13 cellular contexts compared by ENCODE assay signal in genomic region chr9:75229605-75230332, GRCh38.
DNase-seq lines count a peak whose midpoint lies in the region; ATAC-seq, FAIRE-seq and TF ChIP-seq lines count a peak whose summit lies in the region.
"Had no signal": no experiment of that assay in that cellular context is flagged by ENCODE, and none has a peak within 500 bp of the region (broad histone marks: within the 10 kb centered on the region; RNA-seq: fewer than 3 reads in every experiment).

No MANE protein-coding gene starts in this region.

- no peak overlapping the region for H3K4me3 ChIP-seq in right cardiac atrium (ENCODE audit: low read length)
- H3K4me3 ChIP-seq in HepG2 (replicated peaks in 1 of 3; ENCODE audit: insufficient read depth in 1 of 3, low read depth in 2 of 3, low read length in 3 of 3): peak overlapping the region in 1 of 3 experiments; percentile 9; a peak in 1 of 6 replicates
- H3K4me3 ChIP-seq in aorta (ENCODE audit: low read length in 2 of 2): no peak overlapping the region
- H3K4me3 ChIP-seq: tibial nerve had no signal

- no peak for TF ChIP-seq RAD21 in HepG2 (CRISPR knock-in tag; IDR thresholded peaks at IDR 0.05)

- peak; percentile 42 to 86 for ATAC-seq in right cardiac atrium
- peak; percentile 97 for ATAC-seq in HepG2
- ATAC-seq in aorta (ENCODE audit: low FRiP score): peak; percentile 88
- ATAC-seq: activated CD4-positive, CD25-positive, alpha-beta regulatory T cell treated with anti-CD3 and anti-CD28 coated beads, Interleukin-2, amount 50 U/mL, for 24 hours had no signal

- peaks cover 14% of the 10 kb centered on the region for H3K4me1 Mint-ChIP-seq in chondrocyte (ENCODE audit: low read depth)

- H3K27ac Mint-ChIP-seq in chondrocyte (ENCODE audit: unreplicated experiment): peak overlapping the region; percentile 18

- TF ChIP-seq CTCF in chondrocyte (IDR thresholded peaks at IDR 0.05): no peak
- TF ChIP-seq CTCF in HepG2 (CRISPR knock-in tag; IDR thresholded peaks at IDR 0.05): no peak

- intact Hi-C loops in right cardiac atrium (cut with DNase I): no loop called here
- intact Hi-C loops in cardiac septum (cut with DNase I): no loop called here
- intact Hi-C loops in HepG2 (cut with micrococcal nuclease; ENCODE audit: unreplicated experiment): no loop called here
- intact Hi-C loops in aorta (cut with DNase I): loop anchor here in 1 of 2 donors (10.0 kb wide), 1 partner anchor 45 kb away; no protein-coding TSS in a partner anchor

- H3K36me3 ChIP-seq in HepG2 (replicated peaks in 1 of 2; ENCODE audit: control insufficient read depth in 1 of 2, insufficient read depth in 2 of 2, low read length in 2 of 2) (no peaks in the 10 kb centered on the region), aorta (ENCODE audit: control insufficient read depth in 1 of 2, insufficient read depth in 2 of 2, low read length in 1 of 2) (no peaks in the 10 kb centered on the region)
- H3K36me3 ChIP-seq: neutrophil had no signal

- no TSS peak for BruUV-seq in HepG2 (replicated peaks; lab: Mats Ljungman, UMichigan)

- H3K27me3 ChIP-seq in right cardiac atrium (ENCODE audit: control insufficient read depth, insufficient read depth) (no peaks in the 10 kb centered on the region), HepG2 (ENCODE audit: control insufficient read depth in 1 of 2, insufficient read depth in 2 of 2, low read length in 2 of 2) (no peaks in the 10 kb centered on the region), aorta (ENCODE audit: control insufficient read depth in 1 of 2, insufficient read depth in 2 of 2, low read length in 1 of 2) (no peaks in the 10 kb centered on the region)
- H3K27me3 ChIP-seq: neutrophil, tibial nerve had no signal

- DNase-seq in right cardiac atrium: peak in 1 of 3 donors; percentile 47
- DNase-seq in cardiac septum (ENCODE audit: low spot score): no peak
- no peak for DNase-seq in chondrocyte (ENCODE audit: low spot score)
- DNase-seq in HepG2 (ENCODE audit: low spot score): peak; percentile 58
- DNase-seq in aorta: peak; percentile 81 to 83
- DNase-seq in NCI-H524 treated with DMSO at 0.1 percent for 48 hours (lab: John Stamatoyannopoulos, UW): no peak
- DNase-seq in activated CD4-positive, alpha-beta T cell treated with anti-CD3 and anti-CD28 coated beads, Interleukin-2, amount 50 U/mL, for 1 hour: no peak
- DNase-seq in NCI-H1105 (lab: John Stamatoyannopoulos, UW): no peak
- DNase-seq: activated gamma-delta T cell treated with Interleukin-2 at 50 U/mL for 16 hours, NCI-H1436 had no signal

- in situ Hi-C loops in HepG2 (cut with HindIII; ENCODE audit: extremely low pct_ligation_motif_present, low pct_unique_long_range_greater_than_20kb): no loop called here

- no peak for TF ChIP-seq POLR2A in HepG2 (IDR thresholded peaks at IDR 0.05; ENCODE audit: insufficient read depth in 1 of 2, low read depth in 2 of 2, low read length in 2 of 2)

- TF ChIP-seq EP300 in HepG2 (IDR thresholded peaks at IDR 0.05; ENCODE audit: low read depth in 2 of 2, low read length in 2 of 2): peak in 1 of 2 experiments; percentile 34; a peak in 1 of 4 replicates
- TF ChIP-seq EP300 in HepG2 (CRISPR knock-in tag; IDR thresholded peaks at IDR 0.05; ENCODE audit: borderline replicate concordance): 0 out of 2 replicates have a peak, but pooled peaks have one; percentile 19

- H3K4me2 ChIP-seq in HepG2 (ENCODE audit: low read depth, low read length): peak overlapping the region; percentile 68

- no peak overlapping the region for H3K4me3 Mint-ChIP-seq in chondrocyte (ENCODE audit: unreplicated experiment)

- H3K36me3 Mint-ChIP-seq in chondrocyte (ENCODE audit: low read depth): peaks cover 14% of the 10 kb centered on the region

- H3K79me2 ChIP-seq in HepG2 (ENCODE audit: insufficient read depth, low read length): no peaks in the 10 kb centered on the region

- H3K27ac ChIP-seq in right cardiac atrium (ENCODE audit: low read length) (no peak overlapping the region), HepG2 (ENCODE audit: extremely low read length, insufficient read depth, low read length) (peak overlapping the region; percentile 43), aorta (ENCODE audit: low read depth in 1 of 2, low read length in 2 of 2) (peak overlapping the region; percentile 91 to 99)
- H3K27ac ChIP-seq: neutrophil had no signal

- no peaks in the 10 kb centered on the region for H4K20me1 ChIP-seq in HepG2 (ENCODE audit: insufficient read depth, low read length)

- no peaks in the 10 kb centered on the region for H3K27me3 Mint-ChIP-seq in chondrocyte (ENCODE audit: low read depth)

- no peaks in the 10 kb centered on the region for H3K9me3 ChIP-seq in right cardiac atrium (ENCODE audit: control insufficient read depth, low read length)
- H3K9me3 ChIP-seq in HepG2 (ENCODE audit: low read length): peaks cover 8% of the 10 kb centered on the region
- peaks cover 2% of the 10 kb centered on the region for H3K9me3 ChIP-seq in aorta (ENCODE audit: control insufficient read depth, low read length)
- H3K9me3 ChIP-seq: neutrophil had no signal

- POLR2A ChIA-PET in HepG2 (lab: Yijun Ruan, JAX): no interaction called here

- FAIRE-seq in HepG2 (lab: Jason Lieb, UNC): no peak

- 81% methylated on average over 5 of the region's 5 CpGs for WGBS in right cardiac atrium
- WGBS in HepG2 (ENCODE audit: low lambda C conversion rate): 35% methylated on average over 5 of the region's 5 CpGs
- WGBS in aorta, 2 donors: 15% methylated on average over 5 of the region's 5 CpGs

- H3K4me1 ChIP-seq in right cardiac atrium (ENCODE audit: control insufficient read depth, insufficient read depth, low read length) (no peaks in the 10 kb centered on the region), HepG2 (ENCODE audit: insufficient read depth, low read length) (peaks cover 24% of the 10 kb centered on the region), aorta (ENCODE audit: control insufficient read depth in 1 of 2, insufficient read depth in 2 of 2, low read length in 2 of 2) (peaks cover 9 to 10% of the 10 kb centered on the region in 2 donors)

- peak overlapping the region; percentile 52 for H3K9ac ChIP-seq in HepG2 (ENCODE audit: insufficient read depth, low read depth, low read length)

- peaks cover 16% of the 10 kb centered on the region for H3K9me3 Mint-ChIP-seq in chondrocyte (ENCODE audit: low read depth)

- CTCF ChIA-PET in HepG2 (lab: Yijun Ruan, JAX; ENCODE audit: low intra/inter-chr PET ratio, low total read pairs): no interaction called here

- H2AFZ ChIP-seq in HepG2 (ENCODE audit: low read length): peak overlapping the region; percentile 39

TF ChIP-seq in HepG2, 621 proteins besides CTCF, POLR2A, EP300 and RAD21 (continues in another document):
- no peak for TF ChIP-seq U2AF1 (optimal IDR thresholded peaks at IDR 0.05; ENCODE audit: low read depth, low read length)
- TF ChIP-seq ZFP1 (CRISPR knock-in tag; IDR thresholded peaks at IDR 0.05): peak; percentile 53; the same call in 1 of the 2 replicates
- TF ChIP-seq ZNF10 (CRISPR knock-in tag; IDR thresholded peaks at IDR 0.05; ENCODE audit: borderline replicate concordance, low read depth): no peak
- TF ChIP-seq ZNF225 (CRISPR knock-in tag; IDR thresholded peaks at IDR 0.05): no peak
- peak; percentile 90 for TF ChIP-seq ZFY (CRISPR knock-in tag; IDR thresholded peaks at IDR 0.05)
- TF ChIP-seq ZNF33A (CRISPR knock-in tag; IDR thresholded peaks at IDR 0.05; ENCODE audit: borderline replicate concordance): no peak
- TF ChIP-seq ZNF619 (CRISPR knock-in tag; IDR thresholded peaks at IDR 0.05): no peak
- no peak for TF ChIP-seq MEF2D (CRISPR knock-in tag; IDR thresholded peaks at IDR 0.05)
- TF ChIP-seq HNRNPLL (IDR thresholded peaks at IDR 0.05; ENCODE audit: low read depth, low read length, poor library complexity, severe bottlenecking): no peak
- TF ChIP-seq ZNF792 (CRISPR knock-in tag; IDR thresholded peaks at IDR 0.05): peak; percentile 46; the same call in 1 of the 2 replicates
- TF ChIP-seq ZBTB25 (CRISPR knock-in tag; IDR thresholded peaks at IDR 0.05): no peak
- no peak for TF ChIP-seq NFATC3 (CRISPR knock-in tag; IDR thresholded peaks at IDR 0.05)
- no peak for TF ChIP-seq CCAR2 (optimal IDR thresholded peaks at IDR 0.05; ENCODE audit: low read depth, low read length)
- TF ChIP-seq MIER3 (CRISPR knock-in tag; IDR thresholded peaks at IDR 0.05; ENCODE audit: borderline replicate concordance): peak; percentile 50; the same call in 1 of the 2 replicates
- peak; percentile 87 for TF ChIP-seq MAFG (CRISPR knock-in tag; IDR thresholded peaks at IDR 0.05)
- peak; percentile 41; the same call in 1 of the 2 replicates for TF ChIP-seq YEATS2 (CRISPR knock-in tag; IDR thresholded peaks at IDR 0.05; ENCODE audit: borderline replicate concordance)
- TF ChIP-seq FOXM1 (CRISPR knock-in tag; IDR thresholded peaks at IDR 0.05): no peak
- peak; percentile 95 for TF ChIP-seq ZFX (CRISPR knock-in tag; IDR thresholded peaks at IDR 0.05; ENCODE audit: low read depth)
- peak; percentile 42; the same call in 1 of the 2 replicates for TF ChIP-seq ATF3 (CRISPR knock-in tag; IDR thresholded peaks at IDR 0.05)

Comparison
In these comparisons a context has a peak if more than half of its experiments do, and no peak if none do; other contexts are left out.
1. DNase-seq: peak in HepG2 (single experiment) and aorta (2 of 2); none in cardiac septum (single experiment), chondrocyte (single experiment), NCI-H524 treated with DMSO at 0.1 percent for 48 hours (single experiment), activated CD4-positive, alpha-beta T cell treated with anti-CD3 and anti-CD28 coated beads, Interleukin-2, amount 50 U/mL, for 1 hour (single experiment) and NCI-H1105 (single experiment).
2. Peak in every context shown above with its lines, with median percentiles within 50 percentile points of each other: ATAC-seq.